In genomic region chr4:151933122-151933827, GRCh38 we compare ENCODE assay signal across 31 cellular contexts.
A peak's percentile ranks its signal among the peaks of the same experiment; 100 is the strongest.
DNase-seq lines count a peak whose midpoint lies in the region; ATAC-seq, FAIRE-seq and TF ChIP-seq lines count a peak whose summit lies in the region.
"Had no signal": no experiment of that assay in that cellular context is flagged by ENCODE, and none has a peak within 500 bp of the region (broad histone marks: within the 10 kb centered on the region; RNA-seq: fewer than 3 reads in every experiment).

No MANE protein-coding gene starts in this region.

- H3K9me3 ChIP-seq in BE2C (no peaks in the 10 kb centered on the region), OCI-LY3 (ENCODE audit: insufficient read depth, low read length) (no peaks in the 10 kb centered on the region)
- H3K9me3 ChIP-seq: ascending aorta, testis had no signal

- H3K4me2 ChIP-seq in OCI-LY3 (ENCODE audit: low read length): no peak overlapping the region

- no peak for FAIRE-seq in GM12891 (lab: Jason Lieb, UNC)
- FAIRE-seq: urothelium cell line had no signal

- H3K27ac ChIP-seq in OCI-LY3 (ENCODE audit: low read length): no peak overlapping the region
- H3K27ac ChIP-seq: ascending aorta, RWPE1, SK-N-MC, testis had no signal

- ATAC-seq in HG03196 (IDR thresholded peaks at IDR 0.05; ENCODE audit: unreplicated experiment) (no peak), GM19397 (IDR thresholded peaks at IDR 0.05; ENCODE audit: unreplicated experiment) (no peak)
- ATAC-seq: activated CD8-positive, alpha-beta T cell treated with anti-CD3 and anti-CD28 coated beads for 36 hours; activated naive CD4-positive, alpha-beta T cell treated with anti-CD3 and anti-CD28 coated beads, Interleukin-2, amount 50 U/mL, for 72 hours; sciatic nerve had no signal

- H3K27me3 ChIP-seq in BE2C (no peaks in the 10 kb centered on the region), OCI-LY3 (ENCODE audit: low read depth, low read length) (no peaks in the 10 kb centered on the region)
- H3K27me3 ChIP-seq: ascending aorta, testis had no signal

- no peak overlapping the region for H3K4me3 ChIP-seq in BE2C (ENCODE audit: low read depth, low read length)
- H3K4me3 ChIP-seq in OCI-LY3 (ENCODE audit: low read length): no peak overlapping the region
- no peak overlapping the region for H3K4me3 ChIP-seq in epithelial cell of proximal tubule (ENCODE audit: low read depth, low read length)
- H3K4me3 ChIP-seq: ascending aorta, SK-N-MC, testis had no signal

- TF ChIP-seq POLR2A in GM12891 (IDR thresholded peaks at IDR 0.05; ENCODE audit: low read depth, low read length): no peak

- no peaks in the 10 kb centered on the region for H3K36me3 ChIP-seq in BE2C
- H3K36me3 ChIP-seq in OCI-LY3 (replicated peaks; ENCODE audit: low read depth, low read length): no peaks in the 10 kb centered on the region
- H3K36me3 ChIP-seq: ascending aorta had no signal

- peak; percentile 30 for TF ChIP-seq CTCF in BE2C (IDR thresholded peaks at IDR 0.05; ENCODE audit: low read depth, low read length)
- TF ChIP-seq CTCF in OCI-LY3 (IDR thresholded peaks at IDR 0.05; ENCODE audit: low read depth, low read length): peak; percentile 25; the same call in 1 of the 2 replicates
- TF ChIP-seq CTCF in epithelial cell of proximal tubule (conservative IDR thresholded peaks at IDR 0.05; ENCODE audit: low read depth, low read length): peak; percentile 6

- H3K4me1 ChIP-seq in BE2C (no peaks in the 10 kb centered on the region), OCI-LY3 (ENCODE audit: low read length) (0 out of 2 replicates have a peak, but pooled peaks cover 3% of the 10 kb centered on the region)
- H3K4me1 ChIP-seq: ascending aorta, testis had no signal

- H4K20me1 ChIP-seq in OCI-LY3 (ENCODE audit: insufficient read depth, low read length): no peaks in the 10 kb centered on the region

- H3K79me2 ChIP-seq in OCI-LY3 (ENCODE audit: low read length): no peaks in the 10 kb centered on the region

- H3K9ac ChIP-seq in OCI-LY3 (ENCODE audit: low read length): no peak overlapping the region

- DNase-seq in NCI-H1694 treated with DMSO at 0.1 percent for 48 hours (lab: John Stamatoyannopoulos, UW) (peak; percentile 1), NCI-H1694 (lab: John Stamatoyannopoulos, UW) (no peak), BE2C (peak; percentile 25), epithelial cell of proximal tubule (ENCODE audit: low read depth) (no peak), GM12891 (ENCODE audit: insufficient read length, low spot score) (no peak)
- DNase-seq: 8988T; activated CD4-positive, CD25-positive, alpha-beta regulatory T cell treated with anti-CD3 and anti-CD28 coated beads, Interleukin-2, amount 50 U/mL, for 72 hours; activated CD8-positive, alpha-beta T cell treated with anti-CD3 and anti-CD28 coated beads for 36 hours; CD4-positive, alpha-beta T cell; EL; erythroblast; HCEC 1CT; mesendoderm; NCI-H1105; NCI-H2029 treated with DMSO at 0.1 percent for 48 hours; NCI-H345; NCI-H748 treated with DMSO at 0.1 percent for 48 hours; posterior cingulate gyrus; stimulated activated CD4-positive, alpha-beta T cell treated with anti-CD3 and anti-CD28 coated beads, Interleukin-12 subunit alpha, Interleukin-12 subunit beta, amount 100 ng/mL, for 4 hours; stimulated activated CD4-positive, alpha-beta T cell treated with anti-CD3 and anti-CD28 coated beads, Interleukin-4, amount 100 ng/mL, for 4 hours; stimulated activated naive CD4-positive, alpha-beta T cell; testis had no signal

- H2AFZ ChIP-seq in OCI-LY3 (ENCODE audit: low read depth, low read length): no peak overlapping the region

TF ChIP-seq in GM12891, 5 proteins besides CTCF, POLR2A, EP300 and RAD21:
- TF ChIP-seq SPI1 (IDR thresholded peaks at IDR 0.05; ENCODE audit: low read depth, low read length): no peak
- TF ChIP-seq PAX5 (IDR thresholded peaks at IDR 0.05; ENCODE audit: insufficient read depth, low read length, severe bottlenecking): no peak
- TF ChIP-seq TAF1 (IDR thresholded peaks at IDR 0.05; ENCODE audit: low read depth, low read length): no peak
- no peak for TF ChIP-seq POLR2AphosphoS5 (IDR thresholded peaks at IDR 0.05; ENCODE audit: low read depth, low read length)
- TF ChIP-seq POU2F2 (IDR thresholded peaks at IDR 0.05; ENCODE audit: low read depth, low read length): no peak

Comparison
In these comparisons a context has a peak if more than half of its experiments do, and no peak if none do; other contexts are left out.
1. DNase-seq: peak in NCI-H1694 treated with DMSO at 0.1 percent for 48 hours (single experiment) and BE2C (single experiment); none in NCI-H1694 (single experiment), epithelial cell of proximal tubule (single experiment) and GM12891 (single experiment).
2. Peak in every context shown above with its lines, with median percentiles within 50 percentile points of each other: CTCF ChIP-seq.